ENCODE assay signal across 20 cellular contexts in genomic region chr14:89563503-89563902, GRCh38.
A peak's percentile ranks its signal among the peaks of the same experiment; 100 is the strongest.
DNase-seq lines count a peak whose midpoint lies in the region; ATAC-seq, FAIRE-seq and TF ChIP-seq lines count a peak whose summit lies in the region.
"Had no signal": no experiment of that assay in that cellular context is flagged by ENCODE, and none has a peak within 500 bp of the region (broad histone marks: within the 10 kb centered on the region; RNA-seq: fewer than 3 reads in every experiment).

No MANE protein-coding gene starts in this region.

- CTCF ChIA-PET in H1 (lab: Charles Lee; ENCODE audit: partially characterized antibody): interaction anchor here (1.3 kb wide), 1 partner anchor 25 kb away, joined by 3 read pairs; no protein-coding TSS in a partner anchor

- no peaks in the 10 kb centered on the region; the same call in 1 of the 2 replicates for H3K23me2 ChIP-seq in H1 (ENCODE audit: low read depth, low read length)

- H3K9me3 Mint-ChIP-seq in stimulated activated effector memory CD8-positive, alpha-beta T cell treated with anti-CD3 and anti-CD28 coated beads, Interleukin-12 subunit alpha, Interleukin-12 subunit beta, amount 100 ng/mL, for 72 hours: no peaks in the 10 kb centered on the region

- H3K9me3 ChIP-seq in right atrium auricular region: no peaks in the 10 kb centered on the region
- H3K9me3 ChIP-seq in H1 (ENCODE audit: insufficient read depth in 2 of 2, low read depth in 1 of 2, low read length in 1 of 2): no peaks in the 10 kb centered on the region
- no peaks in the 10 kb centered on the region for H3K9me3 ChIP-seq in tibial nerve
- H3K9me3 ChIP-seq: prostate gland, testis had no signal

- DNase-seq in right atrium auricular region (ENCODE audit: low spot score): no peak
- no peak for DNase-seq in Right ventricle myocardium inferior (ENCODE audit: missing footprints)
- peak; percentile 96 for DNase-seq in NCI-H748 (lab: John Stamatoyannopoulos, UW; ENCODE audit: unreplicated experiment)
- no peak for DNase-seq in H1 (ENCODE audit: low read depth in 1 of 2, low spot score in 2 of 2)
- no peak for DNase-seq in stimulated activated effector memory CD8-positive, alpha-beta T cell treated with anti-CD3 and anti-CD28 coated beads, Interleukin-12 subunit alpha, Interleukin-12 subunit beta, amount 100 ng/mL, for 72 hours (ENCODE audit: low spot score in 2 of 2)
- DNase-seq in NCI-H1930 (lab: John Stamatoyannopoulos, UW): no peak
- DNase-seq in activated CD4-positive, alpha-beta T cell treated with anti-CD3 and anti-CD28 coated beads, Interleukin-2, amount 50 U/mL, for 4 hours: no peak
- DNase-seq in tibial nerve (ENCODE audit: low spot score in 2 of 2): no peak
- DNase-seq: activated CD4-positive, alpha-beta T cell treated with anti-CD3 and anti-CD28 coated beads, Interleukin-2, amount 50 U/mL, for 1 hour; activated T-cell treated with anti-CD3 and anti-CD28 coated beads, Interleukin-2, amount 50 U/mL, for 1 hour; KG1; left ventricle myocardium superior; NCI-H1092; NCI-H2171 treated with DMSO at 0.1 percent for 48 hours; stimulated activated CD8-positive, alpha-beta memory T cell treated with anti-CD3 and anti-CD28 coated beads, Interleukin-4, amount 100 ng/mL, for 48 hours; testis had no signal

- no peaks in the 10 kb centered on the region for H3K4me1 ChIP-seq in right atrium auricular region
- no peaks in the 10 kb centered on the region; a peak in 3 of 7 replicates for H3K4me1 ChIP-seq in H1 (replicated peaks in 1 of 4; ENCODE audit: control insufficient read depth in 3 of 4, insufficient read depth in 4 of 4, low read length in 3 of 4)
- H3K4me1 ChIP-seq in tibial nerve: no peaks in the 10 kb centered on the region
- H3K4me1 ChIP-seq: prostate gland, testis had no signal

- TF ChIP-seq CTCF in right atrium auricular region (IDR thresholded peaks at IDR 0.05): no peak
- no peak for TF ChIP-seq CTCF in H1 (IDR thresholded peaks at IDR 0.05; ENCODE audit: control extremely low read depth in 1 of 3, insufficient read depth in 1 of 3, low read depth in 1 of 3, low read length in 3 of 3)
- TF ChIP-seq CTCF in tibial nerve (IDR thresholded peaks at IDR 0.05): no peak

- H2BK120ac ChIP-seq in H1 (replicated peaks; ENCODE audit: low read depth, low read length): no peak overlapping the region

- TF ChIP-seq EP300 in H1 (IDR thresholded peaks at IDR 0.05; ENCODE audit: borderline replicate concordance in 1 of 2, low read depth in 2 of 2, low read length in 2 of 2): no peak
- TF ChIP-seq EP300 in tibial nerve (IDR thresholded peaks at IDR 0.05): no peak

- POLR2A ChIA-PET in H1 (lab: Charles Lee; ENCODE audit: partially characterized antibody): interaction anchor here (0.6 to 1.9 kb wide), 2 partner anchors 13 to 121 kb away, joined by 3 to 5 read pairs; no protein-coding TSS in a partner anchor

- intact Hi-C loops in Right ventricle myocardium inferior (cut with DNase I): no loop called here

- peak overlapping the region; percentile 12; the same call in 1 of the 2 replicates for H2BK5ac ChIP-seq in H1 (ENCODE audit: low read depth, low read length)

- no peak overlapping the region for H2BK15ac ChIP-seq in H1 (ENCODE audit: low read length)

- no peak for FAIRE-seq in H1 (lab: Jason Lieb, UNC)
- FAIRE-seq: D721Med, GM12892, small intestine had no signal

- TF ChIP-seq POLR2A in H1 (IDR thresholded peaks at IDR 0.05; ENCODE audit: control extremely low read depth in 1 of 2, low read depth in 2 of 2, low read length in 2 of 2) (no peak), tibial nerve (IDR thresholded peaks at IDR 0.05) (no peak)

- peak overlapping the region; percentile 32 for H3K27ac Mint-ChIP-seq in stimulated activated effector memory CD8-positive, alpha-beta T cell treated with anti-CD3 and anti-CD28 coated beads, Interleukin-12 subunit alpha, Interleukin-12 subunit beta, amount 100 ng/mL, for 72 hours

- no peak overlapping the region for H2BK20ac ChIP-seq in H1 (ENCODE audit: low read length)

- H3K4me1 Mint-ChIP-seq in stimulated activated effector memory CD8-positive, alpha-beta T cell treated with anti-CD3 and anti-CD28 coated beads, Interleukin-12 subunit alpha, Interleukin-12 subunit beta, amount 100 ng/mL, for 72 hours: peaks cover 55% of the 10 kb centered on the region

- no peak overlapping the region for H4K5ac ChIP-seq in H1 (ENCODE audit: insufficient read length, low read depth, low read length)

- H4K91ac ChIP-seq in H1 (replicated peaks; ENCODE audit: insufficient read length, low read length): no peak overlapping the region

- 63% methylated on average over 1 of the region's 1 CpG; no CpG with 5 or more reads in 1 of the 2 experiments for WGBS in H1 (ENCODE audit: extremely low coverage in 1 of 2, insufficient coverage in 1 of 2, insufficient read length in 1 of 2, insufficient replicate concordance in 2 of 2, low coverage in 1 of 2, low lambda C conversion rate in 2 of 2, missing lambda C conversion rate in 1 of 2), 2 experiments
- WGBS in tibial nerve, 2 donors: 96 to 100% methylated on average over 1 of the region's 1 CpG

- ATAC-seq in Right ventricle myocardium inferior: no peak
- ATAC-seq in stimulated activated effector memory CD8-positive, alpha-beta T cell treated with anti-CD3 and anti-CD28 coated beads, Interleukin-12 subunit alpha, Interleukin-12 subunit beta, amount 100 ng/mL, for 72 hours: no peak
- ATAC-seq: left ventricle myocardium superior had no signal

- no peak overlapping the region for H3K56ac ChIP-seq in H1 (replicated peaks; ENCODE audit: insufficient read length, low read depth, low read length)

- no peak overlapping the region for H2BK12ac ChIP-seq in H1 (ENCODE audit: low read depth, low read length)

- H3K27me3 ChIP-seq in right atrium auricular region (no peaks in the 10 kb centered on the region), H1 (replicated peaks in 1 of 4; ENCODE audit: control insufficient read depth in 3 of 4, extremely low read depth in 1 of 4, insufficient read depth in 3 of 4, low read length in 3 of 4) (no peaks in the 10 kb centered on the region), tibial nerve (no peaks in the 10 kb centered on the region)
- H3K27me3 ChIP-seq: testis had no signal

- H3K27ac ChIP-seq in right atrium auricular region: peak overlapping the region; percentile 22 to 28
- H3K27ac ChIP-seq in H1 (ENCODE audit: low read depth, low read length): no peak overlapping the region
- no peak overlapping the region for H3K27ac ChIP-seq in tibial nerve
- H3K27ac ChIP-seq: prostate gland, testis had no signal

- H3K23ac ChIP-seq in H1 (ENCODE audit: insufficient read length): no peak overlapping the region

- peaks cover 11% of the 10 kb centered on the region for H3K36me3 Mint-ChIP-seq in stimulated activated effector memory CD8-positive, alpha-beta T cell treated with anti-CD3 and anti-CD28 coated beads, Interleukin-12 subunit alpha, Interleukin-12 subunit beta, amount 100 ng/mL, for 72 hours

- no peak overlapping the region for H3K4ac ChIP-seq in H1 (replicated peaks; ENCODE audit: insufficient read length, low read depth, low read length)

- no peak overlapping the region for H3K14ac ChIP-seq in H1 (ENCODE audit: insufficient read length)

- no peak overlapping the region for H2AK5ac ChIP-seq in H1 (ENCODE audit: low read depth, low read length)

- H3K18ac ChIP-seq in H1 (ENCODE audit: extremely low read depth, low read length): no peak overlapping the region; the same call in 1 of the 2 replicates

- H3K36me3 ChIP-seq in right atrium auricular region (no peaks in the 10 kb centered on the region), H1 (ENCODE audit: control insufficient read depth in 2 of 4, insufficient read depth in 4 of 4, low read length in 3 of 4) (peaks cover 0 to 3% (median 0%) of the 10 kb centered on the region in 4 experiments; a peak in 3 of 8 replicates), tibial nerve (peaks cover 0 to 17% (median 0%) of the 10 kb centered on the region in 3 donors)
- H3K36me3 ChIP-seq: prostate gland had no signal

- H3K79me2 ChIP-seq in H1 (ENCODE audit: control insufficient read depth in 1 of 2, insufficient read depth in 2 of 2, low read length in 2 of 2): peaks cover 0 to 72% of the 10 kb centered on the region in 2 experiments; a peak in 3 of 4 replicates

- H3K79me1 ChIP-seq in H1 (ENCODE audit: low read depth, low read length): peaks cover 19% of the 10 kb centered on the region

- no peak overlapping the region for H3K9ac ChIP-seq in H1 (replicated peaks in 1 of 4; ENCODE audit: extremely low read depth in 1 of 4, low read depth in 3 of 4, low read length in 3 of 4)

- no peak for TF ChIP-seq RAD21 in H1 (IDR thresholded peaks at IDR 0.05 in 1 of 2, conservative IDR thresholded peaks at IDR 0.05 in 1 of 2; ENCODE audit: low read depth in 2 of 2, low read length in 2 of 2)

- no peak overlapping the region for H4K8ac ChIP-seq in H1 (ENCODE audit: extremely low read depth, insufficient read depth, low read length)

- no peak overlapping the region for H2AFZ ChIP-seq in H1 (ENCODE audit: low read length)

- no peak overlapping the region for H3K4me3 Mint-ChIP-seq in stimulated activated effector memory CD8-positive, alpha-beta T cell treated with anti-CD3 and anti-CD28 coated beads, Interleukin-12 subunit alpha, Interleukin-12 subunit beta, amount 100 ng/mL, for 72 hours

- H3K4me2 ChIP-seq in H1 (ENCODE audit: insufficient read depth in 1 of 2, low read depth in 2 of 2, low read length in 2 of 2): no peak overlapping the region

- H4K20me1 ChIP-seq in H1 (replicated peaks in 1 of 2; ENCODE audit: control insufficient read depth in 1 of 2, insufficient read depth in 2 of 2, low read length in 2 of 2): peaks cover 0 to 2% of the 10 kb centered on the region in 2 experiments

- no peak overlapping the region for H3K4me3 ChIP-seq in right atrium auricular region
- H3K4me3 ChIP-seq in H1 (ENCODE audit: extremely low read depth in 1 of 4, insufficient read depth in 2 of 4, low read depth in 3 of 4, low read length in 4 of 4): no peak overlapping the region
- no peak overlapping the region for H3K4me3 ChIP-seq in tibial nerve
- H3K4me3 ChIP-seq: prostate gland, testis had no signal

TF ChIP-seq in H1, 55 proteins besides CTCF, POLR2A, EP300 and RAD21 (continues in another document):
- no peak for TF ChIP-seq GTF2F1 (IDR thresholded peaks at IDR 0.05; ENCODE audit: borderline replicate concordance, low read depth, low read length)
- no peak for TF ChIP-seq YY1 (IDR thresholded peaks at IDR 0.05; ENCODE audit: low read depth, low read length)
- TF ChIP-seq SP4 (IDR thresholded peaks at IDR 0.05; ENCODE audit: low read length): no peak
- TF ChIP-seq RNF2 (IDR thresholded peaks at IDR 0.05; ENCODE audit: borderline replicate concordance, low read depth, low read length, missing control alignments, poor library complexity, severe bottlenecking): no peak
- TF ChIP-seq NRF1 (IDR thresholded peaks at IDR 0.05; ENCODE audit: low read depth, low read length): no peak
- TF ChIP-seq SP1 (IDR thresholded peaks at IDR 0.05; ENCODE audit: low read depth, low read length): no peak
- no peak for TF ChIP-seq PHF8 (conservative IDR thresholded peaks at IDR 0.05; ENCODE audit: low read depth, low read length)
- TF ChIP-seq HDAC6 (IDR thresholded peaks at IDR 0.05; ENCODE audit: low read depth, low read length): no peak
- no peak for TF ChIP-seq FOSL1 (IDR thresholded peaks at IDR 0.05; ENCODE audit: insufficient read depth, low read depth, low read length)
- no peak for TF ChIP-seq CHD1 (IDR thresholded peaks at IDR 0.05; ENCODE audit: low read depth, low read length)

Comparison
In these comparisons a context has a peak if more than half of its experiments do, and no peak if none do; other contexts are left out.
1. H3K27ac ChIP-seq: peak in right atrium auricular region (2 of 2); none in H1 (single experiment) and tibial nerve (0 of 4).